Comparison of ENCODE assay signal across 1 cellular context in the genomic region with DNA sequence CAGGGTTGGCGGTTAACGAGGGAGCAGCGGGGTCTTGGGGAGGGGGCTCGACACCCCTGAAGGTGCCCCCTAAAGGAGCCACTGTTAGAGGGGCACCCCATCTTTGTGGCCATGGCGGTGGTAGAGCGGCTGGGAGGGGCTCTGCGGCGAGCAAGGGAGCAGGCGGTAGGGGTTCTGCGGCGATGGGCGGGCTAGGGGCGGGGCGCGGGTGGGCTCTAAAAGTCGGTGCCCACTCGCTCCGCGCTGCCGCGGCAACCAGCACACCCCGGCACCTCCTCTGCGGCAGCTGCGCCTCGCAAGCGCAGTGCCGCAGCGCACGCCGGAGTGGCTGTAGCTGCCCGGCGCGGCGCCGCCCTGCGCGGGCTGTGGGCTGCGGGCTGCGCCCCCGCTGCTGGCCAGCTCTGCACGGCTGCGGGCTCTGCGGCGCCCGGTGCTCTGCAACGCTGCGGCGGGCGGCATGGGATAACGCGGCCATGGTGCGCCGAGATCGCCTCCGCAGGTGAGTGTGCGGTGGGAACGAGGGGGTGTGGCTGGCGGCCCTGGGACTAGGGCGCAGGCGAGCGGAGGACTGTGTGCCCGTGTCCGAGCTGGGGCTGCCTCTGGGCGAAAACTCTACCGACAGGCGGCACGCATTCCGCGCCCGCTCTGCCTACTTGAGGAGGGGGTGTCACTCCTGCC.
TF ChIP-seq lines count a peak whose summit lies in the region.

A gene with protein sequence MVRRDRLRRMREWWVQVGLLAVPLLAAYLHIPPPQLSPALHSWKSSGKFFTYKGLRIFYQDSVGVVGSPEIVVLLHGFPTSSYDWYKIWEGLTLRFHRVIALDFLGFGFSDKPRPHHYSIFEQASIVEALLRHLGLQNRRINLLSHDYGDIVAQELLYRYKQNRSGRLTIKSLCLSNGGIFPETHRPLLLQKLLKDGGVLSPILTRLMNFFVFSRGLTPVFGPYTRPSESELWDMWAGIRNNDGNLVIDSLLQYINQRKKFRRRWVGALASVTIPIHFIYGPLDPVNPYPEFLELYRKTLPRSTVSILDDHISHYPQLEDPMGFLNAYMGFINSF (plus strand): TSS at position 245 of the 678 bp plus-strand sequence. CDS start 229 bp downstream, at position 474.

TF ChIP-seq in HepG2, 621 proteins besides CTCF, POLR2A, EP300 and RAD21 (continued from another document):
- TF ChIP-seq, protein P1, sequence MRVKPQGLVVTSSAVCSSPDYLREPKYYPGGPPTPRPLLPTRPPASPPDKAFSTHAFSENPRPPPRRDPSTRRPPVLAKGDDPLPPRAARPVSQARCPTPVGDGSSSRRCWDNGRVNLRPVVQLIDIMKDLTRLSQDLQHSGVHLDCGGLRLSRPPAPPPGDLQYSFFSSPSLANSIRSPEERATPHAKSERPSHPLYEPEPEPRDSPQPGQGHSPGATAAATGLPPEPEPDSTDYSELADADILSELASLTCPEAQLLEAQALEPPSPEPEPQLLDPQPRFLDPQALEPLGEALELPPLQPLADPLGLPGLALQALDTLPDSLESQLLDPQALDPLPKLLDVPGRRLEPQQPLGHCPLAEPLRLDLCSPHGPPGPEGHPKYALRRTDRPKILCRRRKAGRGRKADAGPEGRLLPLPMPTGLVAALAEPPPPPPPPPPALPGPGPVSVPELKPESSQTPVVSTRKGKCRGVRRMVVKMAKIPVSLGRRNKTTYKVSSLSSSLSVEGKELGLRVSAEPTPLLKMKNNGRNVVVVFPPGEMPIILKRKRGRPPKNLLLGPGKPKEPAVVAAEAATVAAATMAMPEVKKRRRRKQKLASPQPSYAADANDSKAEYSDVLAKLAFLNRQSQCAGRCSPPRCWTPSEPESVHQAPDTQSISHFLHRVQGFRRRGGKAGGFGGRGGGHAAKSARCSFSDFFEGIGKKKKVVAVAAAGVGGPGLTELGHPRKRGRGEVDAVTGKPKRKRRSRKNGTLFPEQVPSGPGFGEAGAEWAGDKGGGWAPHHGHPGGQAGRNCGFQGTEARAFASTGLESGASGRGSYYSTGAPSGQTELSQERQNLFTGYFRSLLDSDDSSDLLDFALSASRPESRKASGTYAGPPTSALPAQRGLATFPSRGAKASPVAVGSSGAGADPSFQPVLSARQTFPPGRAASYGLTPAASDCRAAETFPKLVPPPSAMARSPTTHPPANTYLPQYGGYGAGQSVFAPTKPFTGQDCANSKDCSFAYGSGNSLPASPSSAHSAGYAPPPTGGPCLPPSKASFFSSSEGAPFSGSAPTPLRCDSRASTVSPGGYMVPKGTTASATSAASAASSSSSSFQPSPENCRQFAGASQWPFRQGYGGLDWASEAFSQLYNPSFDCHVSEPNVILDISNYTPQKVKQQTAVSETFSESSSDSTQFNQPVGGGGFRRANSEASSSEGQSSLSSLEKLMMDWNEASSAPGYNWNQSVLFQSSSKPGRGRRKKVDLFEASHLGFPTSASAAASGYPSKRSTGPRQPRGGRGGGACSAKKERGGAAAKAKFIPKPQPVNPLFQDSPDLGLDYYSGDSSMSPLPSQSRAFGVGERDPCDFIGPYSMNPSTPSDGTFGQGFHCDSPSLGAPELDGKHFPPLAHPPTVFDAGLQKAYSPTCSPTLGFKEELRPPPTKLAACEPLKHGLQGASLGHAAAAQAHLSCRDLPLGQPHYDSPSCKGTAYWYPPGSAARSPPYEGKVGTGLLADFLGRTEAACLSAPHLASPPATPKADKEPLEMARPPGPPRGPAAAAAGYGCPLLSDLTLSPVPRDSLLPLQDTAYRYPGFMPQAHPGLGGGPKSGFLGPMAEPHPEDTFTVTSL (CRISPR knock-in tag; IDR thresholded peaks at IDR 0.05; ENCODE audit: borderline replicate concordance) = no peak
- TF ChIP-seq, protein P2, sequence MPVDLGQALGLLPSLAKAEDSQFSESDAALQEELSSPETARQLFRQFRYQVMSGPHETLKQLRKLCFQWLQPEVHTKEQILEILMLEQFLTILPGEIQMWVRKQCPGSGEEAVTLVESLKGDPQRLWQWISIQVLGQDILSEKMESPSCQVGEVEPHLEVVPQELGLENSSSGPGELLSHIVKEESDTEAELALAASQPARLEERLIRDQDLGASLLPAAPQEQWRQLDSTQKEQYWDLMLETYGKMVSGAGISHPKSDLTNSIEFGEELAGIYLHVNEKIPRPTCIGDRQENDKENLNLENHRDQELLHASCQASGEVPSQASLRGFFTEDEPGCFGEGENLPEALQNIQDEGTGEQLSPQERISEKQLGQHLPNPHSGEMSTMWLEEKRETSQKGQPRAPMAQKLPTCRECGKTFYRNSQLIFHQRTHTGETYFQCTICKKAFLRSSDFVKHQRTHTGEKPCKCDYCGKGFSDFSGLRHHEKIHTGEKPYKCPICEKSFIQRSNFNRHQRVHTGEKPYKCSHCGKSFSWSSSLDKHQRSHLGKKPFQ (CRISPR knock-in tag; IDR thresholded peaks at IDR 0.05; ENCODE audit: insufficient replicate concordance) = no peak
- TF ChIP-seq, protein P3, sequence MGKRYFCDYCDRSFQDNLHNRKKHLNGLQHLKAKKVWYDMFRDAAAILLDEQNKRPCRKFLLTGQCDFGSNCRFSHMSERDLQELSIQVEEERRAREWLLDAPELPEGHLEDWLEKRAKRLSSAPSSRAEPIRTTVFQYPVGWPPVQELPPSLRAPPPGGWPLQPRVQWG (CRISPR knock-in tag; IDR thresholded peaks at IDR 0.05; ENCODE audit: borderline replicate concordance, low read depth) = no peak
- TF ChIP-seq ZNF33A (CRISPR knock-in tag; IDR thresholded peaks at IDR 0.05; ENCODE audit: borderline replicate concordance) = no peak
